ENCODE assay signal across 8 cellular contexts in genomic region chr3:189630667-189631372, GRCh38. TPM values are rescaled to one million over a fixed set of nuclear protein-coding genes. Genes with fewer than 3 reads are reported as not detected.
DNase-seq lines count a peak whose midpoint lies in the region; ATAC-seq and TF ChIP-seq lines count a peak whose summit lies in the region.

No MANE protein-coding gene starts in this region.

- no peak overlapping the region for H3K4me3 ChIP-seq in CD4-positive, alpha-beta memory T cell (ENCODE audit: low read length in 2 of 2)
- no peak overlapping the region for H3K4me3 ChIP-seq in A673 (ENCODE audit: low read depth, low read length, poor library complexity, severe bottlenecking)

- H3K36me3 ChIP-seq in CD4-positive, alpha-beta memory T cell (ENCODE audit: insufficient read depth, low read length) = no peaks in the 10 kb centered on the region
- no peaks in the 10 kb centered on the region for H3K36me3 ChIP-seq in A673 (ENCODE audit: insufficient read depth, low read length, poor library complexity, severe bottlenecking)

- H3K9me3 Mint-ChIP-seq in CD4-positive, alpha-beta memory T cell = no peaks in the 10 kb centered on the region
- H3K9me3 Mint-ChIP-seq in IgD-negative memory B cell = no peaks in the 10 kb centered on the region
- H3K9me3 Mint-ChIP-seq in activated T-cell treated with anti-CD3 and anti-CD28 coated beads, Interleukin-2, amount 50 U/mL, for 24 hours = no peaks in the 10 kb centered on the region

- H3K4me1 Mint-ChIP-seq in CD4-positive, alpha-beta memory T cell = peaks cover 12 to 27% (median 16%) of the 10 kb centered on the region in 4 donors
- peaks cover 13 to 22% (median 17%) of the 10 kb centered on the region in 3 donors for H3K4me1 Mint-ChIP-seq in IgD-negative memory B cell
- H3K4me1 Mint-ChIP-seq in activated T-cell treated with anti-CD3 and anti-CD28 coated beads, Interleukin-2, amount 50 U/mL, for 24 hours (ENCODE audit: low read depth) = peaks cover 27% of the 10 kb centered on the region

- POLR2A ChIA-PET in CD4-positive, alpha-beta memory T cell (lab: Charles Lee; ENCODE audit: partially characterized antibody) = no interaction called here
- POLR2A ChIA-PET in A673 (lab: Charles Lee; ENCODE audit: low non-redundant PET) = no interaction called here

- DNase-seq in CD4-positive, alpha-beta memory T cell = peak in 4 of 5 donors; percentile 4 to 23 (median 12)
- DNase-seq in fibroblast of peridontal ligament (ENCODE audit: extremely low read depth) (peak; percentile 61), cerebellum (ENCODE audit: low spot score) (no peak), C1 segment of cervical spinal cord (lab: John Stamatoyannopoulos, UW) (no peak), A673 (ENCODE audit: low spot score) (no peak)
- DNase-seq in activated T-cell treated with anti-CD3 and anti-CD28 coated beads, Interleukin-2, amount 50 U/mL, for 24 hours = no peak

- no peaks in the 10 kb centered on the region for H3K36me3 Mint-ChIP-seq in CD4-positive, alpha-beta memory T cell
- no peaks in the 10 kb centered on the region for H3K36me3 Mint-ChIP-seq in IgD-negative memory B cell
- no peaks in the 10 kb centered on the region for H3K36me3 Mint-ChIP-seq in activated T-cell treated with anti-CD3 and anti-CD28 coated beads, Interleukin-2, amount 50 U/mL, for 24 hours (ENCODE audit: low read depth)

- ATAC-seq in GM21423 (IDR thresholded peaks at IDR 0.05; ENCODE audit: unreplicated experiment) = peak; percentile 59

- peak overlapping the region in 5 of 7 donors; percentile 36 to 71 (median 58) for H3K27ac Mint-ChIP-seq in CD4-positive, alpha-beta memory T cell
- peak overlapping the region; percentile 57 to 91 (median 78) for H3K27ac Mint-ChIP-seq in IgD-negative memory B cell
- H3K27ac Mint-ChIP-seq in activated T-cell treated with anti-CD3 and anti-CD28 coated beads, Interleukin-2, amount 50 U/mL, for 24 hours = no peak overlapping the region

- peaks cover 5% of the 10 kb centered on the region for H3K4me1 ChIP-seq in CD4-positive, alpha-beta memory T cell (ENCODE audit: insufficient read depth, low read length)
- H3K4me1 ChIP-seq in A673 (ENCODE audit: insufficient read depth, low read length, poor library complexity, severe bottlenecking) = peaks cover 4% of the 10 kb centered on the region

- no peak overlapping the region for H3K27ac ChIP-seq in CD4-positive, alpha-beta memory T cell (ENCODE audit: low read depth, low read length)
- H3K27ac ChIP-seq in A673 (ENCODE audit: low read depth, low read length, poor library complexity, severe bottlenecking) = no peak overlapping the region

- no peaks in the 10 kb centered on the region for H3K9me3 ChIP-seq in CD4-positive, alpha-beta memory T cell (ENCODE audit: control insufficient read depth in 1 of 2, low read length in 2 of 2)
- no peaks in the 10 kb centered on the region for H3K9me3 ChIP-seq in A673 (ENCODE audit: low read depth, low read length, poor library complexity, severe bottlenecking)

- H3K27me3 ChIP-seq in CD4-positive, alpha-beta memory T cell (ENCODE audit: insufficient read depth, low read length) = no peaks in the 10 kb centered on the region
- no peaks in the 10 kb centered on the region for H3K27me3 ChIP-seq in A673 (replicated peaks; ENCODE audit: insufficient read depth, low read depth, low read length, poor library complexity)

- CTCF ChIA-PET in CD4-positive, alpha-beta memory T cell (lab: Charles Lee; ENCODE audit: partially characterized antibody) = no interaction called here
- CTCF ChIA-PET in A673 (lab: Charles Lee) = no interaction called here

- intact Hi-C loops in CD4-positive, alpha-beta memory T cell (cut with micrococcal nuclease) = no loop called here
- intact Hi-C loops in A673 (cut with micrococcal nuclease; ENCODE audit: unreplicated experiment) = no loop called here

- BruUV-seq in A673 (replicated peaks; lab: Mats Ljungman, UMichigan) = no TSS peak

- H3K27me3 Mint-ChIP-seq in CD4-positive, alpha-beta memory T cell = no peaks in the 10 kb centered on the region
- no peaks in the 10 kb centered on the region for H3K27me3 Mint-ChIP-seq in IgD-negative memory B cell
- H3K27me3 Mint-ChIP-seq in activated T-cell treated with anti-CD3 and anti-CD28 coated beads, Interleukin-2, amount 50 U/mL, for 24 hours = no peaks in the 10 kb centered on the region

- H3K4me3 Mint-ChIP-seq in CD4-positive, alpha-beta memory T cell = peak overlapping the region; percentile 3 to 73 (median 65)
- peak overlapping the region; percentile 67 to 78 (median 74) for H3K4me3 Mint-ChIP-seq in IgD-negative memory B cell
- no peak overlapping the region for H3K4me3 Mint-ChIP-seq in activated T-cell treated with anti-CD3 and anti-CD28 coated beads, Interleukin-2, amount 50 U/mL, for 24 hours

- TF ChIP-seq CTCF in A673 (conservative IDR thresholded peaks at IDR 0.05; ENCODE audit: low read depth, low read length) = no peak

RNA-seq across cellular contexts. Expression of gene TP63, which starts 0.4 kb away (rescaled TPM):
- under 1 TPM; 0.25 to 0.55 TPM for total RNA-seq in CD4-positive, alpha-beta memory T cell
- under 1 TPM in 1 of 2 donors, not detected in 1; 0.64 TPM for polyA plus RNA-seq in CD4-positive, alpha-beta memory T cell
- 1.0 TPM for polyA plus RNA-seq in IgD-negative memory B cell
- 0.27 TPM for total RNA-seq in cerebellum
- total RNA-seq in A673 (2021) = 4.9 and 7.6 TPM in 2 replicates

Comparison
In these comparisons a context has a peak if more than half of its experiments do, and no peak if none do; other contexts are left out.
1. DNase-seq: peak in CD4-positive, alpha-beta memory T cell (4 of 5) and fibroblast of peridontal ligament (single experiment); none in cerebellum (single experiment), activated T-cell treated with anti-CD3 and anti-CD28 coated beads, Interleukin-2, amount 50 U/mL, for 24 hours (single experiment), C1 segment of cervical spinal cord (0 of 14) and A673 (single experiment).